12 cellular contexts compared by ENCODE assay signal in the genomic region with DNA sequence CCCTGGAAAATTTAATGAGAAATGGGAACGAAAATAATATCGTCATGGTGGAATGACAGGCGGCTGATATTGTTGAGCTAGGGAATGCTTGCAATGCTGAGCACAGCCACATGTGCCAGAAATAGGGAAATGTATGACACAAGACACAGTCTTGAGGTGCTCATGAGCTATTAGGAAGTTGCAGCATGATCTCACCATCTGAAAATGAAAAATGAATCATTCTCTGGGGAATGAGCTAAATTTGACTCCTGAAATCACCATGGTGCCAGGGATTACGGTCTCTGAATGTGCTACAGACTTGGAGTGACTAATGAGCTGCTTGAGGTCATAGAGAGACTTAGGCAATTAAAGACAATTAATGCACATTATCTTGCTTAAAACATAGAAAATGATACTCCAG.
DNase-seq lines count a peak whose midpoint lies in the region; ATAC-seq, FAIRE-seq and TF ChIP-seq lines count a peak whose summit lies in the region.
"Had no signal": no experiment of that assay in that cellular context is flagged by ENCODE, and none has a peak within 500 bp of the region (broad histone marks: within the 10 kb centered on the region; RNA-seq: fewer than 3 reads in every experiment).

No MANE protein-coding gene starts in this region.

- H3K79me2 ChIP-seq in neural cell (replicated peaks; ENCODE audit: insufficient read depth, low read length), result no peaks in the 10 kb centered on the region

- H3K4me2 ChIP-seq in neural cell (ENCODE audit: low read length), result no peak overlapping the region

- FAIRE-seq in D721Med (lab: Jason Lieb, UNC), result peak; percentile 58
- no peak for FAIRE-seq in bronchial epithelial cell (lab: Jason Lieb, UNC)
- FAIRE-seq: TTC549 had no signal

- H3K9me3 ChIP-seq in neural cell (ENCODE audit: low read length), result no peaks in the 10 kb centered on the region
- no peaks in the 10 kb centered on the region for H3K9me3 ChIP-seq in prostate gland
- H3K9me3 ChIP-seq: neutrophil, transverse colon had no signal

- no peak overlapping the region for H3K9ac ChIP-seq in neural cell (ENCODE audit: low read length)

- whole genome bisulfite sequencing in prostate gland, result 81% methylated on average over 4 of the region's 4 CpGs

- no peak for TF ChIP-seq POLR2A in prostate gland (IDR thresholded peaks at IDR 0.05)

- TF ChIP-seq CTCF in D721Med (IDR thresholded peaks at IDR 0.05; ENCODE audit: insufficient read depth, missing control alignments), result no peak
- TF ChIP-seq CTCF in bronchial epithelial cell (IDR thresholded peaks at IDR 0.05; ENCODE audit: insufficient read depth, low read length, severe bottlenecking), result no peak
- no peak for TF ChIP-seq CTCF in neural cell (IDR thresholded peaks at IDR 0.05; ENCODE audit: poor library complexity, severe bottlenecking)
- TF ChIP-seq CTCF in prostate gland (IDR thresholded peaks at IDR 0.05), result no peak

- no peaks in the 10 kb centered on the region for H3F3A ChIP-seq in neural cell (ENCODE audit: insufficient read depth, low read length, poor library complexity, severe bottlenecking)

- no peak for TF ChIP-seq EP300 in neural cell (conservative IDR thresholded peaks at IDR 0.05; ENCODE audit: poor library complexity, severe bottlenecking)

- TF ChIP-seq RAD21 in neural cell (conservative IDR thresholded peaks at IDR 0.05), result no peak

- H3K27ac ChIP-seq in neural cell (ENCODE audit: low read length) (no peak overlapping the region), prostate gland (no peak overlapping the region)
- H3K27ac ChIP-seq: neutrophil, transverse colon had no signal

- H3K9me2 ChIP-seq in neural cell (ENCODE audit: insufficient read depth, low read length), result no peaks in the 10 kb centered on the region

- H4K20me1 ChIP-seq in neural cell (ENCODE audit: insufficient read depth), result no peaks in the 10 kb centered on the region

- no peak overlapping the region for H2AFZ ChIP-seq in neural cell (ENCODE audit: low read depth, low read length)

- DNase-seq in D721Med (ENCODE audit: insufficient read length, low spot score) (no peak), NCI-H1105 treated with DMSO at 0.1 percent for 48 hours (lab: John Stamatoyannopoulos, UW) (peak; percentile 39), bronchial epithelial cell (ENCODE audit: low read depth) (peak; percentile 67), prostate gland (ENCODE audit: low spot score) (no peak)
- no peak for DNase-seq in activated CD4-positive, alpha-beta T cell treated with anti-CD3 and anti-CD28 coated beads, Interleukin-2, amount 50 U/mL, for 4 hours
- DNase-seq: KBM-7, transverse colon had no signal

- no peak for ATAC-seq in GM21576 (IDR thresholded peaks at IDR 0.05; ENCODE audit: unreplicated experiment)
- no peak for ATAC-seq in HG03565 (IDR thresholded peaks at IDR 0.05; ENCODE audit: unreplicated experiment)

- H3K4me1 ChIP-seq in prostate gland (replicated peaks), result no peaks in the 10 kb centered on the region
- H3K4me1 ChIP-seq: transverse colon had no signal

- H3K4me3 ChIP-seq in bronchial epithelial cell (ENCODE audit: low read depth, low read length), result no peak overlapping the region
- H3K4me3 ChIP-seq in neural cell (ENCODE audit: low read length), result no peak overlapping the region
- no peak overlapping the region for H3K4me3 ChIP-seq in prostate gland
- H3K4me3 ChIP-seq: transverse colon had no signal

- H3K36me3 ChIP-seq in bronchial epithelial cell (ENCODE audit: control insufficient read depth, insufficient read depth, low read length), result no peaks in the 10 kb centered on the region
- H3K36me3 ChIP-seq in neural cell (ENCODE audit: insufficient read depth, low read length), result no peaks in the 10 kb centered on the region
- H3K36me3 ChIP-seq in prostate gland, result no peaks in the 10 kb centered on the region
- H3K36me3 ChIP-seq: neutrophil, transverse colon had no signal

- intact Hi-C loops in prostate gland (cut with DNase I), result no loop called here

- H3K27me3 ChIP-seq in bronchial epithelial cell (ENCODE audit: control insufficient read depth, insufficient read depth, low read length) (no peaks in the 10 kb centered on the region), neural cell (ENCODE audit: insufficient read depth, low read depth, low read length) (no peaks in the 10 kb centered on the region), prostate gland (replicated peaks; ENCODE audit: insufficient read depth) (no peaks in the 10 kb centered on the region)
- H3K27me3 ChIP-seq: neutrophil, transverse colon had no signal

TF ChIP-seq in neural cell, 6 proteins besides CTCF, POLR2A, EP300 and RAD21:
- TF ChIP-seq EZH2 (IDR thresholded peaks at IDR 0.05; ENCODE audit: borderline replicate concordance, insufficient read depth, low read length, poor library complexity, severe bottlenecking) (no peak), MXI1 (conservative IDR thresholded peaks at IDR 0.05; ENCODE audit: poor library complexity, severe bottlenecking) (no peak)
- TF ChIP-seq, protein P1, sequence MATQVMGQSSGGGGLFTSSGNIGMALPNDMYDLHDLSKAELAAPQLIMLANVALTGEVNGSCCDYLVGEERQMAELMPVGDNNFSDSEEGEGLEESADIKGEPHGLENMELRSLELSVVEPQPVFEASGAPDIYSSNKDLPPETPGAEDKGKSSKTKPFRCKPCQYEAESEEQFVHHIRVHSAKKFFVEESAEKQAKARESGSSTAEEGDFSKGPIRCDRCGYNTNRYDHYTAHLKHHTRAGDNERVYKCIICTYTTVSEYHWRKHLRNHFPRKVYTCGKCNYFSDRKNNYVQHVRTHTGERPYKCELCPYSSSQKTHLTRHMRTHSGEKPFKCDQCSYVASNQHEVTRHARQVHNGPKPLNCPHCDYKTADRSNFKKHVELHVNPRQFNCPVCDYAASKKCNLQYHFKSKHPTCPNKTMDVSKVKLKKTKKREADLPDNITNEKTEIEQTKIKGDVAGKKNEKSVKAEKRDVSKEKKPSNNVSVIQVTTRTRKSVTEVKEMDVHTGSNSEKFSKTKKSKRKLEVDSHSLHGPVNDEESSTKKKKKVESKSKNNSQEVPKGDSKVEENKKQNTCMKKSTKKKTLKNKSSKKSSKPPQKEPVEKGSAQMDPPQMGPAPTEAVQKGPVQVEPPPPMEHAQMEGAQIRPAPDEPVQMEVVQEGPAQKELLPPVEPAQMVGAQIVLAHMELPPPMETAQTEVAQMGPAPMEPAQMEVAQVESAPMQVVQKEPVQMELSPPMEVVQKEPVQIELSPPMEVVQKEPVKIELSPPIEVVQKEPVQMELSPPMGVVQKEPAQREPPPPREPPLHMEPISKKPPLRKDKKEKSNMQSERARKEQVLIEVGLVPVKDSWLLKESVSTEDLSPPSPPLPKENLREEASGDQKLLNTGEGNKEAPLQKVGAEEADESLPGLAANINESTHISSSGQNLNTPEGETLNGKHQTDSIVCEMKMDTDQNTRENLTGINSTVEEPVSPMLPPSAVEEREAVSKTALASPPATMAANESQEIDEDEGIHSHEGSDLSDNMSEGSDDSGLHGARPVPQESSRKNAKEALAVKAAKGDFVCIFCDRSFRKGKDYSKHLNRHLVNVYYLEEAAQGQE (IDR thresholded peaks at IDR 0.05; ENCODE audit: borderline replicate concordance), result peak; percentile 28
TF ChIP-seq in neural cell: peak in this region for 1.

Comparison
In these comparisons a context has a peak if more than half of its experiments do, and no peak if none do; other contexts are left out.
1. DNase-seq: peak in NCI-H1105 treated with DMSO at 0.1 percent for 48 hours (single experiment) and bronchial epithelial cell (single experiment); none in D721Med (single experiment), activated CD4-positive, alpha-beta T cell treated with anti-CD3 and anti-CD28 coated beads, Interleukin-2, amount 50 U/mL, for 4 hours (0 of 2) and prostate gland (single experiment).